ENCODE assay signal across 1 cellular context in the genomic region with DNA sequence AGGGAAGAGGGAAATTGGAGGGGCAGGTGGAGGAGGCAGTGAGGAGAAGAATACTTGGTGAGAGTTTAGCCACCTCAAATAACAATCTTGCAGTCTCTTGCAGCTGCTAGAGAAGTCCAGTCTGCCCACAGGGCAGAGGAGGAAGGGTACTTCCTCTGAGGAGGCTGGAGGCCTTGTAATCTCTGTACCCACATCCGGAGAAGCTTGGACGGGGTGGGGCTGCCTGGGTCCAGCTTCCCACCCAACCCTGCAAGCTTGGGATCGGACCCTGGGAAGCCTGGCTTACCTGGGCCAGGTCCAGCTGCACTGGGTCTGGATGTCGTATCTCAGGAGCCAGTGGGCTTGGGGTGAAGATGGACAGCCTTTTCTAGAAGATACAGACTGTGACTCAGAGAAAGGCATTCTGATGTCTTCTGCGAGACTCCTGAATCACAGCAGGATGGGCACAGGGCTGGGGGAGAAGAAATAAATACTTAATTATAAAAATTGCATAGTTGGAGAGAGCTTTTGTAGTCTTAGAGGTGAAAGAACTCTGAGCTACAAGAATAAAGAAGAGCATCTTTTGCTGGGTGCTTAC.
A peak's percentile ranks its signal among the peaks of the same experiment; 100 is the strongest.
TF ChIP-seq lines count a peak whose summit lies in the region.

No MANE protein-coding gene starts in this region.

TF ChIP-seq in K562, 482 proteins besides CTCF, POLR2A, EP300 and RAD21 (continued from another document):
- TF ChIP-seq, protein P1, sequence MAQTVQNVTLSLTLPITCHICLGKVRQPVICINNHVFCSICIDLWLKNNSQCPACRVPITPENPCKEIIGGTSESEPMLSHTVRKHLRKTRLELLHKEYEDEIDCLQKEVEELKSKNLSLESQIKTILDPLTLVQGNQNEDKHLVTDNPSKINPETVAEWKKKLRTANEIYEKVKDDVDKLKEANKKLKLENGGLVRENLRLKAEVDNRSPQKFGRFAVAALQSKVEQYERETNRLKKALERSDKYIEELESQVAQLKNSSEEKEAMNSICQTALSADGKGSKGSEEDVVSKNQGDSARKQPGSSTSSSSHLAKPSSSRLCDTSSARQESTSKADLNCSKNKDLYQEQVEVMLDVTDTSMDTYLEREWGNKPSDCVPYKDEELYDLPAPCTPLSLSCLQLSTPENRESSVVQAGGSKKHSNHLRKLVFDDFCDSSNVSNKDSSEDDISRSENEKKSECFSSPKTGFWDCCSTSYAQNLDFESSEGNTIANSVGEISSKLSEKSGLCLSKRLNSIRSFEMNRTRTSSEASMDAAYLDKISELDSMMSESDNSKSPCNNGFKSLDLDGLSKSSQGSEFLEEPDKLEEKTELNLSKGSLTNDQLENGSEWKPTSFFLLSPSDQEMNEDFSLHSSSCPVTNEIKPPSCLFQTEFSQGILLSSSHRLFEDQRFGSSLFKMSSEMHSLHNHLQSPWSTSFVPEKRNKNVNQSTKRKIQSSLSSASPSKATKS (CRISPR knock-in tag; IDR thresholded peaks at IDR 0.05), result no peak
- TF ChIP-seq MITF (IDR thresholded peaks at IDR 0.05) (no peak), CBFA2T3 (IDR thresholded peaks at IDR 0.05) (peak; percentile 33)
